Comparison of ENCODE assay signal across 30 cellular contexts in genomic region chr3:66023728-66024390, GRCh38. TPM values are rescaled to one million over a fixed set of nuclear protein-coding genes. Genes with fewer than 3 reads are reported as not detected.
"Had no signal": no experiment of that assay in that cellular context is flagged by ENCODE, and none has a peak within 500 bp of the region (broad histone marks: within the 10 kb centered on the region; RNA-seq: fewer than 3 reads in every experiment).

No MANE protein-coding gene starts in this region.

- H3K4me1 Mint-ChIP-seq: activated CD4-positive, alpha-beta memory T cell treated with anti-CD3 and anti-CD28 coated beads, Interleukin-2, amount 10 ng/mL, durations not matched to agents 7 days and 5 days; activated CD4-positive, alpha-beta T cell treated with anti-CD3 and anti-CD28 coated beads for 36 hours; activated T-helper 17 cell treated with anti-CD3 and anti-CD28 coated beads, Interleukin-2, amount 50 U/mL, for 72 hours; T-cell had no signal

- H3K27ac Mint-ChIP-seq: activated CD4-positive, alpha-beta memory T cell treated with anti-CD3 and anti-CD28 coated beads, Interleukin-2, amount 10 ng/mL, durations not matched to agents 7 days and 5 days; activated CD4-positive, alpha-beta T cell treated with anti-CD3 and anti-CD28 coated beads for 36 hours; activated naive CD4-positive, alpha-beta T cell treated with anti-CD3 and anti-CD28 coated beads for 36 hours; activated naive CD8-positive, alpha-beta T cell; activated T-helper 17 cell treated with anti-CD3 and anti-CD28 coated beads, Interleukin-2, amount 50 U/mL, for 72 hours; T-cell had no signal

- ATAC-seq: activated CD4-positive, alpha-beta T cell treated with anti-CD3 and anti-CD28 coated beads for 36 hours; activated T-helper 17 cell treated with anti-CD3 and anti-CD28 coated beads, Interleukin-2, amount 50 U/mL, for 72 hours; K562; Panc1; Right ventricle myocardium inferior; T-cell had no signal

- H3K36me3 Mint-ChIP-seq: activated naive CD8-positive, alpha-beta T cell; T-cell had no signal

- FAIRE-seq: K562, TTC549 had no signal

- H3K4me3 Mint-ChIP-seq: activated CD4-positive, alpha-beta memory T cell treated with anti-CD3 and anti-CD28 coated beads, Interleukin-2, amount 10 ng/mL, durations not matched to agents 7 days and 5 days; activated CD4-positive, alpha-beta T cell treated with anti-CD3 and anti-CD28 coated beads for 36 hours; activated naive CD4-positive, alpha-beta T cell treated with anti-CD3 and anti-CD28 coated beads for 36 hours; activated naive CD8-positive, alpha-beta T cell; activated T-helper 17 cell treated with anti-CD3 and anti-CD28 coated beads, Interleukin-2, amount 50 U/mL, for 72 hours; T-cell had no signal

- H3K9me3 Mint-ChIP-seq: activated T-helper 17 cell treated with anti-CD3 and anti-CD28 coated beads, Interleukin-2, amount 50 U/mL, for 72 hours; T-cell had no signal

- DNase-seq: activated CD4-positive, alpha-beta memory T cell treated with anti-CD3 and anti-CD28 coated beads, Interleukin-2, amount 10 ng/mL, durations not matched to agents 7 days and 5 days; activated CD4-positive, alpha-beta T cell treated with anti-CD3 and anti-CD28 coated beads for 36 hours; activated CD4-positive, alpha-beta T cell treated with anti-CD3 and anti-CD28 coated beads, Interleukin-2, amount 50 U/mL, for 1 hour; activated CD4-positive, CD25-positive, alpha-beta regulatory T cell; activated gamma-delta T cell; activated naive CD4-positive, alpha-beta T cell treated with anti-CD3 and anti-CD28 coated beads for 36 hours; activated T-cell treated with anti-CD3 and anti-CD28 coated beads for 4 hours; activated T-cell treated with anti-CD3 and anti-CD28 coated beads, Interleukin-2, amount 50 U/mL, for 48 hours; brain microvascular endothelial cell; Karpas-422; MM.1S; NCI-H1105; NCI-H1436; NCI-H1694 treated with DMSO at 0.1 percent for 48 hours; NCI-H2029 treated with DMSO at 0.1 percent for 48 hours; NCI-H345; NCI-H510A; NCI-H526 treated with DMSO at 0.1 percent for 48 hours; NCI-H82; OCI-M1; RPMI8226; T-cell; T-helper 2 cell; T1000 had no signal

RNA-seq across cellular contexts. Expression of gene MAGI1, which starts 14.9 kb away (rescaled TPM):
- total RNA-seq: activated naive CD4-positive, alpha-beta T cell treated with anti-CD3 and anti-CD28 coated beads for 36 hours had no signal
